19 cellular contexts compared by ENCODE assay signal in genomic region chrX:23841847-23842522, GRCh38. TPM values are rescaled to one million over a fixed set of nuclear protein-coding genes. Genes with fewer than 3 reads are reported as not detected.
A peak's percentile ranks its signal among the peaks of the same experiment; 100 is the strongest.
DNase-seq lines count a peak whose midpoint lies in the region; TF ChIP-seq lines count a peak whose summit lies in the region.
"Had no signal": no experiment of that assay in that cellular context is flagged by ENCODE, and none has a peak within 500 bp of the region (broad histone marks: within the 10 kb centered on the region; RNA-seq: fewer than 3 reads in every experiment).

No MANE protein-coding gene starts in this region.

- DNase-seq in NOMO-1 treated with DMSO at 0.1 percent for 48 hours (lab: John Stamatoyannopoulos, UW; ENCODE audit: unreplicated experiment) (peak; percentile 10), NOMO-1 treated with dmso at 0.1 percent for 144 hours (lab: John Stamatoyannopoulos, UW; ENCODE audit: unreplicated experiment) (no peak), NCI-H69 (lab: John Stamatoyannopoulos, UW) (peak; percentile 85), epithelial cell of esophagus (ENCODE audit: low read depth) (peak; percentile 14), type B pancreatic cell (ENCODE audit: extremely low spot score, unreplicated experiment) (no peak), Peyer's patch (no peak), hippocampal formation (lab: John Stamatoyannopoulos, UW) (no peak), cerebellar cortex (ENCODE audit: low spot score) (no peak)
- DNase-seq: ACHN; AML-193; CD4-positive, CD25-positive, alpha-beta regulatory T cell; DND-41; NCI-H1048; NCI-H1436 treated with DMSO at 0.1 percent for 48 hours; NCI-H82; SHP77 had no signal

- H3K4me3 ChIP-seq in epithelial cell of esophagus (ENCODE audit: low read length), result no peak overlapping the region
- H3K4me3 ChIP-seq in Peyer's patch, result no peak overlapping the region
- H3K4me3 ChIP-seq: K562 had no signal

- no peak for TF ChIP-seq POLR2A in Peyer's patch (IDR thresholded peaks at IDR 0.05)

- H3K27ac ChIP-seq in Peyer's patch, result no peak overlapping the region
- H3K27ac ChIP-seq: HL-60 had no signal

- no peaks in the 10 kb centered on the region for H3K27me3 Mint-ChIP-seq in type B pancreatic cell
- H3K27me3 Mint-ChIP-seq: CD4-positive, CD25-positive, alpha-beta regulatory T cell had no signal

- no peaks in the 10 kb centered on the region for H3K9me3 ChIP-seq in Peyer's patch

- H3K4me1 ChIP-seq in Peyer's patch, result peaks cover 0 to 5% (median 0%) of the 10 kb centered on the region in 4 donors

- no peaks in the 10 kb centered on the region for H3K27me3 ChIP-seq in Peyer's patch

- no peak for TF ChIP-seq CTCF in epithelial cell of esophagus (IDR thresholded peaks at IDR 0.05; ENCODE audit: insufficient read depth, low read depth, low read length, missing control alignments)
- TF ChIP-seq CTCF in type B pancreatic cell (conservative IDR thresholded peaks at IDR 0.05), result no peak
- no peak for TF ChIP-seq CTCF in Peyer's patch (IDR thresholded peaks at IDR 0.05)

- H3K4me1 Mint-ChIP-seq in type B pancreatic cell (ENCODE audit: unreplicated experiment), result peaks cover 42% of the 10 kb centered on the region

- H3K36me3 Mint-ChIP-seq in type B pancreatic cell, result peaks cover 14% of the 10 kb centered on the region
- H3K36me3 Mint-ChIP-seq: CD4-positive, CD25-positive, alpha-beta regulatory T cell had no signal

- peak overlapping the region; percentile 34 for H3K27ac Mint-ChIP-seq in type B pancreatic cell
- H3K27ac Mint-ChIP-seq: CD4-positive, CD25-positive, alpha-beta regulatory T cell; T-helper 1 cell treated with Interleukin-12 subunit alpha and Interleukin-12 subunit beta and Interleukin-4 antibody, amounts not matched to agents 30 μg/mL and 1 μg/mL, for 36 hours had no signal

- no peaks in the 10 kb centered on the region for H3K36me3 ChIP-seq in Peyer's patch

- peaks cover 4% of the 10 kb centered on the region for H3K9me3 Mint-ChIP-seq in type B pancreatic cell
- H3K9me3 Mint-ChIP-seq: CD4-positive, CD25-positive, alpha-beta regulatory T cell; T-helper 1 cell treated with Interleukin-12 subunit alpha and Interleukin-12 subunit beta and Interleukin-4 antibody, amounts not matched to agents 30 μg/mL and 1 μg/mL, for 36 hours had no signal

- no peak overlapping the region for H3K4me3 Mint-ChIP-seq in type B pancreatic cell
- H3K4me3 Mint-ChIP-seq: CD4-positive, CD25-positive, alpha-beta regulatory T cell; T-helper 1 cell treated with Interleukin-12 subunit alpha and Interleukin-12 subunit beta and Interleukin-4 antibody, amounts not matched to agents 30 μg/mL and 1 μg/mL, for 36 hours had no signal

RNA-seq across cellular contexts. Expression of gene SAT1, which starts 59.0 kb away (rescaled TPM):
- total RNA-seq in type B pancreatic cell (ENCODE audit: low replicate concordance) (440 and 517 TPM in 2 replicates), Peyer's patch (100 to 1,000 TPM; 796 to 836 (median 832) TPM)

Comparison
In these comparisons a context has a peak if more than half of its experiments do, and no peak if none do; other contexts are left out.
1. DNase-seq: peak in NOMO-1 treated with DMSO at 0.1 percent for 48 hours (single experiment), NCI-H69 (single experiment) and epithelial cell of esophagus (single experiment); none in NOMO-1 treated with dmso at 0.1 percent for 144 hours (single experiment), type B pancreatic cell (single experiment), Peyer's patch (0 of 3), hippocampal formation (0 of 2) and cerebellar cortex (single experiment).